ENCODE assay signal across 12 cellular contexts in the genomic region with DNA sequence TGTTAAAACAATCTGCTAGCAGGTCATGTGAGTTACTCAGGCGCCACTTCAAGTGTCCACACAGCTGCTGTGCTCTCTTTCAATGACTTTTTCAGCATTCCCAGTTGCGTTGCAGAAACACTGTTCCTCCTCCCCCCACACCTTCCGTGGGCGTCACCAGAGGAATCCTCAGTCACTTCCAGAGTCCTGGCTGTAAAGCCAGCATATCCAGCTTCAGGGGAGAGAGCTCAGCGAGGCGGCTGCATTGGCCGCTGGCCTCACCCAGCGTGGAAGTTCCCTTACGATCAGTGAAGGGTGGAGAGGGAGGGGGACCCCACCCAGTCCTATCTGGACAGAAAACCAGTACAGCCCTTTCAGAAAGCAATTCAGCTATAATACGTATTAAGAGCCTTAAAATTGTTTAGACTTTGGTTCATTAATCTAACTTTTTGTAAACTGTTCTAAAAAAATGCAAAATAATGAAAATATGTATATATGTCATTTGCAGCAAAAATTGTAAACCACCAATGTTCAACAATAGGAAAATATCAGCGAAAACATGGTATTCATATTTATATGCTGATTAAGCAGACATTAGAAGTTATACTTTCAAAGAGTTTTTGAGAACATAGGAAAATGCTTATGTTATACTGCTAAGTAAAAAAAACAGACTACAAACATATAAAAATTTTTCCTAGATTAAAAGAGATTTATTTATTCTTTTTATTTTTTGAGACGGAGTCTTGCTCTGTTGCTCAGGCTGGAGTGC. TPM values are rescaled to one million over a fixed set of nuclear protein-coding genes. Genes with fewer than 3 reads are reported as not detected.
DNase-seq lines count a peak whose midpoint lies in the region; FAIRE-seq and TF ChIP-seq lines count a peak whose summit lies in the region.
"Had no signal": no experiment of that assay in that cellular context is flagged by ENCODE, and none has a peak within 500 bp of the region (broad histone marks: within the 10 kb centered on the region; RNA-seq: fewer than 3 reads in every experiment).

No MANE protein-coding gene starts in this region.

- peak; percentile 98 for DNase-seq in DMS53 treated with DMSO at 0.1 percent for 48 hours (lab: John Stamatoyannopoulos, UW; ENCODE audit: unreplicated experiment)
- DNase-seq in NCI-H2107 treated with DMSO at 0.1 percent for 48 hours (lab: John Stamatoyannopoulos, UW; ENCODE audit: unreplicated experiment), result peak; percentile 75
- DNase-seq in bronchial epithelial cell (ENCODE audit: low read depth), result peak; percentile 33
- DNase-seq in myocyte (ENCODE audit: low read depth), result peak; percentile 53
- DNase-seq in stimulated activated CD4-positive, alpha-beta T cell treated with anti-CD3 and anti-CD28 coated beads, Interleukin-1b, Interleukin-23, amount 100 ng/mL, for 48 hours, result no peak
- DNase-seq in ecto neural progenitor cell (ENCODE audit: low spot score), result no peak
- no peak for DNase-seq in SW 1271 (lab: John Stamatoyannopoulos, UW)
- DNase-seq in middle frontal gyrus (ENCODE audit: extremely low spot score, low spot score), result no peak
- DNase-seq: activated T-cell treated with anti-CD3 and anti-CD28 coated beads, Interleukin-2, amount 50 U/mL, for 48 hours; effector memory CD8-positive, alpha-beta T cell; SIG-M5 had no signal

- no peak for FAIRE-seq in bronchial epithelial cell (lab: Jason Lieb, UNC)
- FAIRE-seq: HTR-8/SVneo had no signal

- no peaks in the 10 kb centered on the region for H3K36me3 ChIP-seq in bronchial epithelial cell (ENCODE audit: control insufficient read depth, insufficient read depth, low read length)

- no peak overlapping the region for H3K4me3 ChIP-seq in bronchial epithelial cell (ENCODE audit: low read depth, low read length)

- TF ChIP-seq CTCF in bronchial epithelial cell (IDR thresholded peaks at IDR 0.05; ENCODE audit: insufficient read depth, low read length, severe bottlenecking), result no peak

- H3K27me3 ChIP-seq in bronchial epithelial cell (ENCODE audit: control insufficient read depth, insufficient read depth, low read length), result no peaks in the 10 kb centered on the region

RNA-seq across cellular contexts. Expression of a gene that starts 2.8 kb away (rescaled TPM):
- total RNA-seq in bronchial epithelial cell, result 7.4 and 9.2 TPM in 2 replicates
- total RNA-seq in myocyte, result 0.42 and 0.94 TPM in 2 replicates
- not detected for polyA plus RNA-seq in myocyte (2012)

RNA-seq across cellular contexts. Expression of a gene that starts 5.5 kb away (rescaled TPM):
- total RNA-seq in bronchial epithelial cell (26.3 and 29.4 TPM in 2 replicates), myocyte (78.1 and 110 TPM in 2 replicates)
- polyA plus RNA-seq in myocyte (2012), result 46.3 TPM

RNA-seq across cellular contexts. Expression of a gene that starts 29.8 kb away (rescaled TPM):
- total RNA-seq in bronchial epithelial cell (15.9 and 24.7 TPM in 2 replicates), myocyte (1.5 and 1.7 TPM in 2 replicates)
- 2.1 TPM for polyA plus RNA-seq in myocyte (2012)

RNA-seq across cellular contexts. Expression of a gene that starts 50.6 kb away (rescaled TPM):
- total RNA-seq in bronchial epithelial cell (231 and 328 TPM in 2 replicates), myocyte (1.4 and 8.9 TPM in 2 replicates)
- 1.2 TPM for polyA plus RNA-seq in myocyte (2012)

Comparison
In these comparisons a context has a peak if more than half of its experiments do, and no peak if none do; other contexts are left out.
1. DNase-seq: peak in DMS53 treated with DMSO at 0.1 percent for 48 hours (single experiment), NCI-H2107 treated with DMSO at 0.1 percent for 48 hours (single experiment), bronchial epithelial cell (single experiment) and myocyte (single experiment); none in stimulated activated CD4-positive, alpha-beta T cell treated with anti-CD3 and anti-CD28 coated beads, Interleukin-1b, Interleukin-23, amount 100 ng/mL, for 48 hours (single experiment), ecto neural progenitor cell (single experiment), SW 1271 (0 of 2) and middle frontal gyrus (single experiment).